In the genomic region with DNA sequence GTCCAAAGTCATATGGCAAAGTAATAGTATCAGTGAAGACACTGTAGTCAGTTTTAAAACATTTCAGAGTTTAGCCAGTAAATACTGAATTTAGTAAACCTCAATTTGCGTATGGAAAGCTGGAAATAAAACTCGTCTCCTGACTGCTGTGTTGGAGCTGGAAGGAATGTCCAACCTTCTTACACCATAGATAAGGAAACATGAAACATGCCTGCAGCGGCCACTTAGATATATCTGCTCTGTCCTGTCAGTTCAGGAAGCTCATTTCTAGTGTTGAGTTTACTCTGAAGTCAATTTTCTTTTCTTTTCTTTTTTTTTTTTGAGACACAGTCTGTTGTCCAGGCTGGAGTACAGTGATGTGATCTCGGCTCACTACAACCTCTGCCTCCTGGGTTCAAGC, we compare ENCODE assay signal across 31 cellular contexts. TPM values are rescaled to one million over a fixed set of nuclear protein-coding genes. Genes with fewer than 3 reads are reported as not detected.
DNase-seq lines count a peak whose midpoint lies in the region; ATAC-seq and TF ChIP-seq lines count a peak whose summit lies in the region.
"Had no signal": no experiment of that assay in that cellular context is flagged by ENCODE, and none has a peak within 500 bp of the region (broad histone marks: within the 10 kb centered on the region; RNA-seq: fewer than 3 reads in every experiment).

No MANE protein-coding gene starts in this region.

- H3K4me3 ChIP-seq in choroid plexus epithelial cell (ENCODE audit: low read depth, low read length), result no peak overlapping the region
- no peak overlapping the region for H3K4me3 ChIP-seq in right atrium auricular region
- no peak overlapping the region for H3K4me3 ChIP-seq in sigmoid colon
- H3K4me3 ChIP-seq: BLaER1 treated with 17β-estradiol and CSF1 and Interleukin-3, amounts not matched to agents 10 nM and 100 nM; Peyer's patch; right lobe of liver; SJCRH30; vagina had no signal

- H3K4me1 ChIP-seq in right atrium auricular region, result peaks cover 0 to 63% of the 10 kb centered on the region in 2 donors
- peaks cover 0 to 74% (median 69%) of the 10 kb centered on the region in 4 donors for H3K4me1 ChIP-seq in sigmoid colon
- H3K4me1 ChIP-seq: parathyroid adenoma, right lobe of liver had no signal

- DNase-seq in choroid plexus epithelial cell (ENCODE audit: low read depth) (peak; percentile 57), right atrium auricular region (ENCODE audit: low spot score) (no peak), sigmoid colon (no peak), AG20443 (ENCODE audit: low spot score) (no peak), medulla oblongata (ENCODE audit: extremely low spot score) (no peak), Ammon's horn (ENCODE audit: low spot score) (no peak)
- DNase-seq: ACHN; activated CD4-positive, alpha-beta T cell treated with anti-CD3 and anti-CD28 coated beads, Interleukin-2, amount 10 ng/mL, durations not matched to agents 7 days and 5 days; activated gamma-delta T cell treated with Interleukin-2 at 50 U/mL for 16 hours; activated T-cell treated with anti-CD3 and anti-CD28 coated beads, Interleukin-2, amount 50 U/mL, for 24 hours; Caco-2; DND-41; effector memory CD4-positive, alpha-beta T cell; erythroblast; foreskin melanocyte; H9; KBM-7; MM.1S; NCI-H1417 treated with DMSO at 0.1 percent for 48 hours; NCI-H2081 treated with DMSO at 0.1 percent for 48 hours; NCI-H345; NCI-H748 treated with DMSO at 0.1 percent for 48 hours; Peyer's patch; right lobe of liver; SJCRH30; stimulated activated naive B cell treated with anti-CD40 and anti-IgM and Interleukin-4, amounts not matched to agents 10 μg/mL and 1 μg/mL and 100 μg/mL, for 72 hours had no signal

- no peaks in the 10 kb centered on the region for H3K27me3 ChIP-seq in right atrium auricular region
- H3K27me3 ChIP-seq in sigmoid colon, result no peaks in the 10 kb centered on the region
- H3K27me3 ChIP-seq: BLaER1 treated with 17β-estradiol and CSF1 and Interleukin-3, amounts not matched to agents 10 nM and 100 nM; Peyer's patch; right lobe of liver; SJCRH30; vagina had no signal

- ATAC-seq in GM21390 (IDR thresholded peaks at IDR 0.05; ENCODE audit: unreplicated experiment), result no peak
- ATAC-seq: right lobe of liver; stimulated activated naive B cell treated with anti-CD40 and anti-IgM and Interleukin-4, amounts not matched to agents 10 μg/mL and 1 μg/mL and 100 μg/mL, for 72 hours had no signal

- intact Hi-C loops in sigmoid colon (cut with DNase I), result no loop called here

- peak overlapping the region; percentile 34; the same call in 1 of the 2 replicates for H3K27ac ChIP-seq in C4-2B
- peak overlapping the region; percentile 48 to 70 for H3K27ac ChIP-seq in right atrium auricular region
- peak overlapping the region; percentile 76 to 89 (median 78) for H3K27ac ChIP-seq in sigmoid colon
- H3K27ac ChIP-seq: BLaER1 treated with 17β-estradiol and CSF1 and Interleukin-3, amounts not matched to agents 10 nM and 100 nM; parathyroid adenoma; right lobe of liver; SJCRH30; vagina had no signal

- H3K9me3 ChIP-seq in right atrium auricular region (no peaks in the 10 kb centered on the region), sigmoid colon (no peaks in the 10 kb centered on the region)
- H3K9me3 ChIP-seq: BLaER1 treated with 17β-estradiol and CSF1 and Interleukin-3, amounts not matched to agents 10 nM and 100 nM; Caco-2; Peyer's patch; right lobe of liver; SJCRH30; vagina had no signal

- no peak for TF ChIP-seq CTCF in C4-2B (conservative IDR thresholded peaks at IDR 0.05)
- TF ChIP-seq CTCF in choroid plexus epithelial cell (conservative IDR thresholded peaks at IDR 0.05; ENCODE audit: low read depth, low read length), result no peak
- TF ChIP-seq CTCF in right atrium auricular region (IDR thresholded peaks at IDR 0.05), result no peak
- no peak for TF ChIP-seq CTCF in sigmoid colon (IDR thresholded peaks at IDR 0.05)

- 95% methylated on average over 4 of the region's 4 CpGs for WGBS in sigmoid colon, 2 donors

- TF ChIP-seq EP300 in sigmoid colon (IDR thresholded peaks at IDR 0.05), result no peak

- H3K36me3 ChIP-seq in right atrium auricular region, result no peaks in the 10 kb centered on the region
- peaks cover 0 to 4% (median 0%) of the 10 kb centered on the region in 4 donors for H3K36me3 ChIP-seq in sigmoid colon
- H3K36me3 ChIP-seq: Peyer's patch, right lobe of liver, SJCRH30, vagina had no signal

- no peak for TF ChIP-seq POLR2A in sigmoid colon (IDR thresholded peaks at IDR 0.05)

RNA-seq across cellular contexts. Expression of gene ARHGAP10, which starts 21.2 kb away (rescaled TPM):
- 10 to 100 TPM; 36.1 to 43.5 TPM for total RNA-seq in right atrium auricular region
- 100 to 1,000 TPM; 123 to 158 (median 139) TPM for total RNA-seq in sigmoid colon
- 1 to 10 TPM; 3.0 to 7.3 (median 7.2) TPM for polyA plus RNA-seq in sigmoid colon
